8 cellular contexts compared by ENCODE assay signal in the genomic region with DNA sequence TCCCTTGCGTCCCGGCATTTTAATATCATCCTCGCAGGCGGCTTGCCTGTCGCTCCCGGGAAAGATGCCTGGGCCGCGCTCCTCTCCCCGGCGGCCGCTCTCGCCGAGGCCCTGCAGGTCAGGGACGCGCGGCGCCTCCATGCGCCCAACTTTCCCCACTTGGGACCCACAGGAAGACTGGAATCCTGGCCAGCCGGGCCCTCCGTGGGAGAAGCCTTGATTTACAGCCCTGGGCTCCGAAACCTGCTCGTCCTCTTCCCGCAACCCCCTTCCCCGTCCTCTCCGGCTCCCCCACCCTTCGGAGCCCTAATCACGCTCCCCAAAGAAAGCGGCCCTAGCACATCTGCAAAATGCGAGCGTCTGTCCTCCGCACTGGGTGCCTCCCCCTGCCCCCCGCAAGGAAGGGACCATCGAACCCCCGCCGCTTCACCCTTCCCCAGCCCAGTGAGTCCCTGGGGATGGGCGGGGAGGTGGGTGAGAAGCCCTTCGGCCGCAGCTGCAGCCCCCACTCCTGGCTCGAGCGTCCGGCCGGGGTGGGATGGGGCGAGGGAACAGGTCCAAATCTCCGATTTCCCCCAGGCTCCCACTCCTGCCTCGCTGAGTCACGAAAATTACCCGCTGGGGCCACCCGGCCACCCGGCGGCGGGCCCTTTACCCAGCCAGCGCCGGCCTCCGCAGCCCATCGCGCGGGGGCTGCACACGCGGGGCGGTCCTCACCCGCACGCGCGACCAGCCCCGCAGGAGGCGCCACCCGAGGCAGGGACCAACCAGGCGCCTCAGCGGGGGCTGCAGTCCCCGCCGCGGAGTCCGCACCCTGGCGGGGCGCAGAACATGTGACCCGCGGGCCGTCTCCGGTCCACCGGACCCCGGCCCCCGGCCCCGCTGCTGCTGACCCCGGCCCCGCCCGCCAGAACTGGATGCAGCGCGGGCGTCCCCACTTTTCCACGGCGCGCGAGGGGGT. TPM values are rescaled to one million over a fixed set of nuclear protein-coding genes. Genes with fewer than 3 reads are reported as not detected.
DNase-seq lines count a peak whose midpoint lies in the region; ATAC-seq and TF ChIP-seq lines count a peak whose summit lies in the region.

No MANE protein-coding gene starts in this region.

- no peak overlapping the region for H3K9ac ChIP-seq in iPS-15b (ENCODE audit: low read depth, low read length)
- peak overlapping the region; percentile 60 for H3K9ac ChIP-seq in smooth muscle cell (ENCODE audit: low read depth)

- intact Hi-C loops in adrenal gland (cut with DNase I), result no loop called here

- H3K79me2 ChIP-seq in smooth muscle cell (ENCODE audit: low read depth), result no peaks in the 10 kb centered on the region

- H4K20me1 ChIP-seq in smooth muscle cell (ENCODE audit: low read depth), result peaks cover 28% of the 10 kb centered on the region

- peak; percentile 11 for ATAC-seq in GM18861 (IDR thresholded peaks at IDR 0.05; ENCODE audit: unreplicated experiment)
- peak; percentile 11 for ATAC-seq in HG02943 (IDR thresholded peaks at IDR 0.05; ENCODE audit: low read depth, unreplicated experiment)

- H3K27ac ChIP-seq in adrenal gland (peak overlapping the region in 4 of 5 donors; percentile 72 to 99 (median 98)), smooth muscle cell (ENCODE audit: low read depth) (no peak overlapping the region)

- no peaks in the 10 kb centered on the region for H3K36me3 ChIP-seq in adrenal gland (replicated peaks in 1 of 2)
- no peaks in the 10 kb centered on the region for H3K36me3 ChIP-seq in iPS-15b (ENCODE audit: control insufficient read depth, insufficient read depth, low read length)
- no peaks in the 10 kb centered on the region for H3K36me3 ChIP-seq in smooth muscle cell (ENCODE audit: low read depth)

- TF ChIP-seq POLR2A in adrenal gland (IDR thresholded peaks at IDR 0.05) (no peak), erythroblast (IDR thresholded peaks at IDR 0.05; ENCODE audit: low read length) (no peak)

- peak overlapping the region; percentile 98 for H3K4me2 ChIP-seq in smooth muscle cell

- DNase-seq in adrenal gland (peak; percentile 43 to 63 (median 50)), smooth muscle cell (lab: John Stamatoyannopoulos, UW; ENCODE audit: unreplicated experiment) (no peak), erythroblast (lab: John Stamatoyannopoulos, UW) (no peak), HCEC 1CT (no peak), NCI-H446 (lab: John Stamatoyannopoulos, UW) (no peak)

- H3K4me1 ChIP-seq in adrenal gland (replicated peaks in 1 of 2) (peaks cover 11 to 25% of the 10 kb centered on the region in 2 donors), iPS-15b (ENCODE audit: control insufficient read depth, insufficient read depth, low read length) (no peaks in the 10 kb centered on the region), smooth muscle cell (ENCODE audit: low read depth) (peaks cover 7% of the 10 kb centered on the region)

- H3K4me3 ChIP-seq in adrenal gland, result peak overlapping the region in 3 of 4 donors; percentile 66 to 94 (median 70)
- peak overlapping the region; percentile 53 for H3K4me3 ChIP-seq in iPS-15b (ENCODE audit: low read depth, low read length)
- H3K4me3 ChIP-seq in smooth muscle cell, result peak overlapping the region; percentile 89

- H3K27me3 ChIP-seq in adrenal gland (no peaks in the 10 kb centered on the region), iPS-15b (ENCODE audit: control insufficient read depth, insufficient read depth, low read length) (peaks cover 56% of the 10 kb centered on the region), smooth muscle cell (ENCODE audit: low read depth) (peaks cover 18% of the 10 kb centered on the region)

- peak in 2 of 6 experiments; percentile 1 to 7 for TF ChIP-seq CTCF in adrenal gland (IDR thresholded peaks at IDR 0.05)
- TF ChIP-seq CTCF in smooth muscle cell (IDR thresholded peaks at IDR 0.05; ENCODE audit: borderline replicate concordance, insufficient read depth, poor library complexity, severe bottlenecking), result no peak

- H3K9me3 ChIP-seq in adrenal gland (replicated peaks in 1 of 3) (no peaks in the 10 kb centered on the region), iPS-15b (ENCODE audit: control insufficient read depth, insufficient read depth, low read length) (no peaks in the 10 kb centered on the region), smooth muscle cell (replicated peaks; ENCODE audit: low read depth) (no peaks in the 10 kb centered on the region)

- H2AFZ ChIP-seq in smooth muscle cell (ENCODE audit: low read depth), result peak overlapping the region; percentile 89

- H3F3A ChIP-seq in smooth muscle cell (ENCODE audit: low read depth), result no peaks in the 10 kb centered on the region

- 0 to 1% (median 0%) methylated on average over 11 to 92 of the region's 93 CpGs for WGBS in adrenal gland, 4 donors
- 3% methylated on average over 65 of the region's 93 CpGs for WGBS in smooth muscle cell (ENCODE audit: low lambda C conversion rate)

RNA-seq across cellular contexts. Expression of a gene that starts 0.7 kb away (rescaled TPM):
- 10 to 100 TPM; 28.9 to 61.3 (median 49.6) TPM for total RNA-seq in adrenal gland
- 10 to 100 TPM; 20.1 to 35.7 (median 21.8) TPM for polyA plus RNA-seq in adrenal gland
- 3.9 and 6.4 TPM in 2 replicates for total RNA-seq in smooth muscle cell
- polyA plus RNA-seq in smooth muscle cell, result 4.3 and 5.3 TPM in 2 replicates

Comparison
In these comparisons a context has a peak if more than half of its experiments do, and no peak if none do; other contexts are left out.
1. DNase-seq: peak in adrenal gland (7 of 7); none in smooth muscle cell (single experiment), erythroblast (0 of 2), HCEC 1CT (single experiment) and NCI-H446 (0 of 2).
2. Peak in every context shown above with its lines, with median percentiles within 50 percentile points of each other: H3K4me3 ChIP-seq.